8 cellular contexts compared by ENCODE assay signal in genomic region chr17:16286009-16286946, GRCh38.
DNase-seq lines count a peak whose midpoint lies in the region; ATAC-seq and TF ChIP-seq lines count a peak whose summit lies in the region.

No MANE protein-coding gene starts in this region.

- peak overlapping the region; percentile 87 to 99 for H3K27ac Mint-ChIP-seq in natural killer cell treated with Interleukin-12 subunit alpha and Interleukin-12 subunit beta and Interleukin-15 and Interleukin-18, amount 100 ng/mL, for 72 hours
- H3K27ac Mint-ChIP-seq in stimulated activated naive CD8-positive, alpha-beta T cell treated with anti-CD3 and anti-CD28 coated beads, Interleukin-15, amount 100 ng/mL, for 72 hours = peak overlapping the region; percentile 98

- H2AFZ ChIP-seq in OCI-LY1 (ENCODE audit: low read length) = 0 out of 2 replicates have a peak overlapping the region, but pooled peaks have one; percentile 19

- peaks cover 33% of the 10 kb centered on the region for H3K4me1 ChIP-seq in OCI-LY1 (ENCODE audit: insufficient read depth, low read length, severe bottlenecking)

- H3K9me3 Mint-ChIP-seq in natural killer cell treated with Interleukin-12 subunit alpha and Interleukin-12 subunit beta and Interleukin-15 and Interleukin-18, amount 100 ng/mL, for 72 hours = no peaks in the 10 kb centered on the region
- no peaks in the 10 kb centered on the region for H3K9me3 Mint-ChIP-seq in stimulated activated naive CD8-positive, alpha-beta T cell treated with anti-CD3 and anti-CD28 coated beads, Interleukin-15, amount 100 ng/mL, for 72 hours

- no peaks in the 10 kb centered on the region for H3K9me2 ChIP-seq in OCI-LY1 (ENCODE audit: low read depth, low read length)

- 0 out of 2 replicates have a peak, but pooled peaks cover 5% of the 10 kb centered on the region for H3K36me3 ChIP-seq in OCI-LY1 (ENCODE audit: insufficient read depth, low read length)

- H4K20me1 ChIP-seq in OCI-LY1 (ENCODE audit: insufficient read depth, low read length) = no peaks in the 10 kb centered on the region

- H3K4me3 Mint-ChIP-seq in natural killer cell treated with Interleukin-12 subunit alpha and Interleukin-12 subunit beta and Interleukin-15 and Interleukin-18, amount 100 ng/mL, for 72 hours = peak overlapping the region; percentile 83
- H3K4me3 Mint-ChIP-seq in stimulated activated naive CD8-positive, alpha-beta T cell treated with anti-CD3 and anti-CD28 coated beads, Interleukin-15, amount 100 ng/mL, for 72 hours = peak overlapping the region; percentile 77 to 90

- peak; percentile 75 for DNase-seq in activated T-cell treated with anti-CD3 and anti-CD28 coated beads, Interleukin-2, amount 50 U/mL, for 1 hour
- DNase-seq in fibroblast of gingiva (ENCODE audit: low read depth) (peak; percentile 96), NCI-H748 treated with DMSO at 0.1 percent for 48 hours (lab: John Stamatoyannopoulos, UW) (no peak)
- peak; percentile 90 for DNase-seq in natural killer cell treated with Interleukin-12 subunit alpha and Interleukin-12 subunit beta and Interleukin-15 and Interleukin-18, amount 100 ng/mL, for 72 hours (ENCODE audit: low spot score)
- DNase-seq in stimulated activated naive CD8-positive, alpha-beta T cell treated with anti-CD3 and anti-CD28 coated beads, Interleukin-15, amount 100 ng/mL, for 72 hours = peak; percentile 80 to 90

- peaks cover 44 to 47% of the 10 kb centered on the region in 2 donors for H3K4me1 Mint-ChIP-seq in natural killer cell treated with Interleukin-12 subunit alpha and Interleukin-12 subunit beta and Interleukin-15 and Interleukin-18, amount 100 ng/mL, for 72 hours (ENCODE audit: low read depth in 2 of 2)
- peaks cover 70% of the 10 kb centered on the region for H3K4me1 Mint-ChIP-seq in stimulated activated naive CD8-positive, alpha-beta T cell treated with anti-CD3 and anti-CD28 coated beads, Interleukin-15, amount 100 ng/mL, for 72 hours

- no peaks in the 10 kb centered on the region for H3K79me2 ChIP-seq in OCI-LY1 (ENCODE audit: insufficient read depth, low read length)

- no peaks in the 10 kb centered on the region for H3K9me3 ChIP-seq in OCI-LY1 (ENCODE audit: low read length)

- peak overlapping the region; percentile 90 for H3K27ac ChIP-seq in OCI-LY1 (ENCODE audit: low read depth, low read length, poor library complexity, severe bottlenecking)

- no peaks in the 10 kb centered on the region for H3F3A ChIP-seq in OCI-LY1 (ENCODE audit: insufficient read depth, low read length)

- ATAC-seq in GM18519 (IDR thresholded peaks at IDR 0.05; ENCODE audit: low FRiP score, unreplicated experiment) (peak; percentile 73), HG02884 (IDR thresholded peaks at IDR 0.05; ENCODE audit: unreplicated experiment) (peak; percentile 77)
- ATAC-seq in natural killer cell treated with Interleukin-12 subunit alpha and Interleukin-12 subunit beta and Interleukin-15 and Interleukin-18, amount 100 ng/mL, for 72 hours = peak; percentile 99
- peak; percentile 97 for ATAC-seq in stimulated activated naive CD8-positive, alpha-beta T cell treated with anti-CD3 and anti-CD28 coated beads, Interleukin-15, amount 100 ng/mL, for 72 hours

- H3K4me2 ChIP-seq in OCI-LY1 (ENCODE audit: low read length) = peak overlapping the region; percentile 58

- no peaks in the 10 kb centered on the region for H3K27me3 Mint-ChIP-seq in natural killer cell treated with Interleukin-12 subunit alpha and Interleukin-12 subunit beta and Interleukin-15 and Interleukin-18, amount 100 ng/mL, for 72 hours
- no peaks in the 10 kb centered on the region for H3K27me3 Mint-ChIP-seq in stimulated activated naive CD8-positive, alpha-beta T cell treated with anti-CD3 and anti-CD28 coated beads, Interleukin-15, amount 100 ng/mL, for 72 hours

- H3K4me3 ChIP-seq in OCI-LY1 (ENCODE audit: low read depth, low read length, poor library complexity, severe bottlenecking) = peak overlapping the region; percentile 28

- H3K36me3 Mint-ChIP-seq in natural killer cell treated with Interleukin-12 subunit alpha and Interleukin-12 subunit beta and Interleukin-15 and Interleukin-18, amount 100 ng/mL, for 72 hours = no peaks in the 10 kb centered on the region

- H3K27me3 ChIP-seq in OCI-LY1 (ENCODE audit: insufficient read depth, low read length) = no peaks in the 10 kb centered on the region

- no peak for TF ChIP-seq CTCF in OCI-LY1 (IDR thresholded peaks at IDR 0.05; ENCODE audit: low read length)

- peak overlapping the region; percentile 54 for H3K9ac ChIP-seq in OCI-LY1 (ENCODE audit: low read length)
